In genomic region chrX:11414091-11414490, GRCh38 we compare ENCODE assay signal across 11 cellular contexts.
"Had no signal": no experiment of that assay in that cellular context is flagged by ENCODE, and none has a peak within 500 bp of the region (broad histone marks: within the 10 kb centered on the region; RNA-seq: fewer than 3 reads in every experiment).

No MANE protein-coding gene starts in this region.

- H3K27ac ChIP-seq: GM23248, HL-60, KMS-11 had no signal

- H3K36me3 ChIP-seq: HAP-1 had no signal

- H3K9ac ChIP-seq: GM23248, KMS-11 had no signal

- H2AFZ ChIP-seq: GM23248 had no signal

- H3K27ac Mint-ChIP-seq: HFFc6 had no signal

- FAIRE-seq: HTR-8/SVneo had no signal

- H3K9me3 Mint-ChIP-seq: HFFc6 had no signal

- H3K4me3 Mint-ChIP-seq: HFFc6 had no signal

- H3K4me3 ChIP-seq: GM23248, HAP-1 had no signal

- H3K4me2 ChIP-seq: KMS-11 had no signal

- DNase-seq: GM23248, GOT3, H7, HFFc6, IMR-90, KBM-7 had no signal

- H3K9me3 ChIP-seq: HAP-1 had no signal

- ATAC-seq: HCT116 had no signal

- H3K4me1 ChIP-seq: HAP-1 had no signal
